Comparison of ENCODE assay signal across 29 cellular contexts in the genomic region with DNA sequence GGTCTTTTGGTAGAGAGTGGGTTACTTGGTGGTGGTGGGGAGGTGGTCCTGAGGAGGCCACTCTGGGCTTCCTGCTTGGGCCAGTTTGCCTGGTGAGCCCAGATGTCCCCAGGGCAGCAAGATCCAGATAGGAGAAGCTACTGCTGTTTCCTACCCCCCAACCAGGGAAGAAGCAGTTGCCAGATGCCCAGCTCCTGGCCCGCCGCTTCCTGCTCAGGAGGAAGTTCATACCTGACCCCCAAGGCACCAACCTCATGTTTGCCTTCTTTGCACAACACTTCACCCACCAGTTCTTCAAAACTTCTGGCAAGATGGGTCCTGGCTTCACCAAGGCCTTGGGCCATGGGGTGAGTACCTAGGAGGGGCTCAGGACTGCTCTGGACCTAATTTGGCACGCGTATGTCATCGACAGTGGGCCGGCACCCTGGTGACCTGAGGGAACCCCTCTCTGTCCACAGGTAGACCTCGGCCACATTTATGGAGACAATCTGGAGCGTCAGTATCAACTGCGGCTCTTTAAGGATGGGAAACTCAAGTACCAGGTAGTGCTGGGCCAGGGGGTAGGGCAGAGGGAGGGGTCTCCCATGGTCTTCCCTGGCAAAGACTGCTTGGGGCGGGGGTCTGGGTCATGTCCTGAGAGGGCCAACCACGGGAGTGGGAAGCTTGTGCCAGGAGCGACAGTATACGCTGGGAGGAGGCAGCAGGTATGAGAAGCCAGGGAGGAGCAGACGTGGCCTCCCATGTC.
"Had no signal": no experiment of that assay in that cellular context is flagged by ENCODE, and none has a peak within 500 bp of the region (broad histone marks: within the 10 kb centered on the region; RNA-seq: fewer than 3 reads in every experiment).

No MANE protein-coding gene starts in this region.

- H3K9me3 Mint-ChIP-seq: natural killer cell treated with Interleukin-12 subunit alpha and Interleukin-12 subunit beta and Interleukin-15 and Interleukin-18, amount 100 ng/mL, for 72 hours; stimulated activated naive CD8-positive, alpha-beta T cell treated with anti-CD3 and anti-CD28 coated beads, Interleukin-15, amount 100 ng/mL, for 72 hours; type B pancreatic cell had no signal

- H3K4me3 ChIP-seq: neural progenitor cell, pancreas, psoas muscle, right lobe of liver, skin epidermis, smooth muscle cell, spleen, suprapubic skin, testis, tibial artery, transverse colon, vagina had no signal

- H3K9me3 ChIP-seq: pancreas, right lobe of liver, suprapubic skin, testis, tibial artery, transverse colon, vagina had no signal

- H3K27ac Mint-ChIP-seq: naive thymus-derived CD8-positive, alpha-beta T cell; natural killer cell treated with Interleukin-12 subunit alpha and Interleukin-12 subunit beta and Interleukin-15 and Interleukin-18, amount 100 ng/mL, for 72 hours; neural progenitor cell; progenitor cell of endocrine pancreas; stimulated activated memory B cell treated with anti-CD40 and anti-IgM and Interleukin-4, amounts not matched to agents 10 μg/mL and 1 μg/mL and 100 μg/mL, for 72 hours; stimulated activated naive CD8-positive, alpha-beta T cell treated with anti-CD3 and anti-CD28 coated beads, Interleukin-15, amount 100 ng/mL, for 72 hours; type B pancreatic cell had no signal

- H3K27me3 ChIP-seq: neural progenitor cell, pancreas, right lobe of liver, spleen, suprapubic skin, testis, transverse colon, vagina had no signal

- H3K4me1 ChIP-seq: pancreas had no signal

- H3K36me3 ChIP-seq: neural progenitor cell, pancreas, right lobe of liver, suprapubic skin, tibial artery, transverse colon, vagina had no signal

- H3K27me3 Mint-ChIP-seq: naive B cell; stimulated activated memory B cell treated with anti-CD40 and anti-IgM and Interleukin-4, amounts not matched to agents 10 μg/mL and 1 μg/mL and 100 μg/mL, for 72 hours had no signal

- H3K36me3 Mint-ChIP-seq: neural progenitor cell, type B pancreatic cell had no signal

- DNase-seq: naive B cell; naive thymus-derived CD8-positive, alpha-beta T cell; occipital lobe; pancreas; psoas muscle; right cardiac atrium; spleen; stimulated activated CD4-positive, alpha-beta T cell treated with anti-CD3 and anti-CD28 coated beads, Interleukin-12 subunit alpha, Interleukin-12 subunit beta, amount 100 ng/mL, for 4 hours; stimulated activated CD4-positive, alpha-beta T cell treated with anti-CD3 and anti-CD28 coated beads, Interleukin-1b, Interleukin-23, amount 100 ng/mL, for 48 hours; stimulated activated CD4-positive, alpha-beta T cell treated with anti-CD3 and anti-CD28 coated beads, Interleukin-4, amount 100 ng/mL, for 1 hour; stimulated activated CD4-positive, alpha-beta T cell treated with anti-CD3 and anti-CD28 coated beads, Interleukin-4, amount 100 ng/mL, for 4 hours; stimulated activated CD8-positive, alpha-beta memory T cell treated with anti-CD3 and anti-CD28 coated beads, Interleukin-4, amount 100 ng/mL, for 48 hours; stimulated activated naive CD4-positive, alpha-beta T cell; stimulated activated naive CD8-positive, alpha-beta T cell treated with anti-CD3 and anti-CD28 coated beads, Interleukin-15, amount 100 ng/mL, for 72 hours; stimulated activated naive CD8-positive, alpha-beta T cell treated with anti-CD3 and anti-CD28 coated beads, Interleukin-15, Interleukin-2, amounts not matched to agents 100 U/mL and 50 U/mL, for 24 hours; substantia nigra; testis; tibial artery; transverse colon had no signal

- ATAC-seq: naive thymus-derived CD8-positive, alpha-beta T cell; pancreas; psoas muscle; right cardiac atrium; stimulated activated memory B cell treated with anti-CD40 and anti-IgM and Interleukin-4, amounts not matched to agents 10 μg/mL and 1 μg/mL and 100 μg/mL, for 72 hours; stimulated activated naive CD8-positive, alpha-beta T cell treated with anti-CD3 and anti-CD28 coated beads, Interleukin-15, amount 100 ng/mL, for 72 hours; stimulated activated naive CD8-positive, alpha-beta T cell treated with anti-CD3 and anti-CD28 coated beads, Interleukin-15, Interleukin-2, amounts not matched to agents 100 U/mL and 50 U/mL, for 24 hours had no signal

- H3K4me3 Mint-ChIP-seq: naive B cell; naive thymus-derived CD8-positive, alpha-beta T cell; natural killer cell treated with Interleukin-12 subunit alpha and Interleukin-12 subunit beta and Interleukin-15 and Interleukin-18, amount 100 ng/mL, for 72 hours; neural progenitor cell; stimulated activated memory B cell treated with anti-CD40 and anti-IgM and Interleukin-4, amounts not matched to agents 10 μg/mL and 1 μg/mL and 100 μg/mL, for 72 hours; stimulated activated naive CD8-positive, alpha-beta T cell treated with anti-CD3 and anti-CD28 coated beads, Interleukin-15, amount 100 ng/mL, for 72 hours; type B pancreatic cell had no signal

- H3K27ac ChIP-seq: neural progenitor cell, pancreas, psoas muscle, right lobe of liver, skin epidermis, spleen, suprapubic skin, testis, tibial artery, transverse colon, vagina had no signal
